Comparison of ENCODE assay signal across 25 cellular contexts in the genomic region with DNA sequence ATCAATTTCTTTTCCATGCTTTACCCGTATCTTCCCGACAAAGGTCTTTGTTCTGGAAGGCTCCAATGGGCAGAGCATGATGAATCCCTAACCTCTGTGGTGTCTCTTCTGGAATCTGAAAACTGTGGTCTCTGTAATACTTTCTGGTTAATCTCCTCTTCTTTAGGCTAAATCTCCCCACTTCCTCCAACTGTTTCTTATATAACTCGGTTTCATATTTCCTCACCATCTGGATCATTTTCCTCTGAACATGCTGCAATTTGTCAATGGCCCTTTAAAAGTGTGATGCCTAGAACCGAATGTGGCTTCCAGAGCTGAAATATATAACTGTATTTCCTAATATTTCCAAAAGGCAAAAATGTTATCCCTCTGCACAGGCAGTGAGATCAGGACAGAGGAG.
DNase-seq lines count a peak whose midpoint lies in the region; ATAC-seq and TF ChIP-seq lines count a peak whose summit lies in the region.
"Had no signal": no experiment of that assay in that cellular context is flagged by ENCODE, and none has a peak within 500 bp of the region (broad histone marks: within the 10 kb centered on the region; RNA-seq: fewer than 3 reads in every experiment).

No MANE protein-coding gene starts in this region.

- peak; percentile 50 for ATAC-seq in SK-N-SH treated with all-trans-retinoic acid at 6 μM for 48 hours
- no peak for ATAC-seq in stimulated activated naive CD8-positive, alpha-beta T cell treated with anti-CD3 and anti-CD28 coated beads, Interleukin-15, amount 100 ng/mL, for 72 hours
- no peak for ATAC-seq in HG02970 (IDR thresholded peaks at IDR 0.05; ENCODE audit: low FRiP score, unreplicated experiment)
- ATAC-seq: A549; activated CD8-positive, alpha-beta memory T cell treated with anti-CD3 and anti-CD28 coated beads, Interleukin-2, amount 10 ng/mL, durations not matched to agents 7 days and 5 days; foreskin keratinocyte; left cardiac atrium had no signal

- H3K4me1 Mint-ChIP-seq in stimulated activated naive CD8-positive, alpha-beta T cell treated with anti-CD3 and anti-CD28 coated beads, Interleukin-15, amount 100 ng/mL, for 72 hours, result no peaks in the 10 kb centered on the region
- H3K4me1 Mint-ChIP-seq: activated CD8-positive, alpha-beta memory T cell treated with anti-CD3 and anti-CD28 coated beads, Interleukin-2, amount 10 ng/mL, durations not matched to agents 7 days and 5 days; CD14-positive monocyte had no signal

- peak; percentile 74 for DNase-seq in AG10803 (ENCODE audit: low read depth)
- DNase-seq in MV-4-11 (lab: John Stamatoyannopoulos, UW), result peak; percentile 83
- peak; percentile 90 for DNase-seq in fibroblast of villous mesenchyme (ENCODE audit: low read depth)
- no peak for DNase-seq in right atrium auricular region (ENCODE audit: low spot score)
- DNase-seq in stimulated activated naive CD8-positive, alpha-beta T cell treated with anti-CD3 and anti-CD28 coated beads, Interleukin-15, amount 100 ng/mL, for 72 hours, result no peak
- DNase-seq in glomerular visceral epithelial cell (ENCODE audit: extremely low spot score), result no peak
- DNase-seq: activated CD4-positive, CD25-positive, alpha-beta regulatory T cell treated with anti-CD3 and anti-CD28 coated beads, Interleukin-2, amount 50 U/mL, for 72 hours; activated CD8-positive, alpha-beta memory T cell treated with anti-CD3 and anti-CD28 coated beads, Interleukin-2, amount 10 ng/mL, durations not matched to agents 7 days and 5 days; amniotic stem cell; central memory CD4-positive, alpha-beta T cell; endodermal cell; foreskin keratinocyte; left cardiac atrium; midbrain; NCI-H1417; retina; SHP77 treated with DMSO at 0.1 percent for 48 hours; stimulated activated naive CD4-positive, alpha-beta T cell treated with Interleukin-2 at 50 U/mL for 16 hours; transverse colon had no signal

- H3K9me3 Mint-ChIP-seq in stimulated activated naive CD8-positive, alpha-beta T cell treated with anti-CD3 and anti-CD28 coated beads, Interleukin-15, amount 100 ng/mL, for 72 hours, result no peaks in the 10 kb centered on the region
- H3K9me3 Mint-ChIP-seq: activated T-helper 2 cell treated with anti-CD3 and anti-CD28 coated beads, Interferon-gamma antibody, Interleukin-2, Interleukin-4, amounts not matched to agents 10 μg/mL and 5 μg/mL and 100 μg/mL, durations not matched to agents 14 hours and 24 hours and 36 hours; endodermal cell; T-helper 2 cell treated with Interferon-gamma antibody and Interleukin-4, amounts not matched to agents 5 μg/mL and 100 μg/mL, for 36 hours had no signal

- peaks cover 0 to 12% of the 10 kb centered on the region in 2 donors for H3K4me1 ChIP-seq in right atrium auricular region

- H3K4me3 ChIP-seq in AG10803 (ENCODE audit: low read length), result no peak overlapping the region
- no peak overlapping the region for H3K4me3 ChIP-seq in fibroblast of villous mesenchyme (ENCODE audit: low read depth, low read length)
- H3K4me3 ChIP-seq in right atrium auricular region, result no peak overlapping the region
- H3K4me3 ChIP-seq: A549, transverse colon had no signal

- H3K27me3 ChIP-seq in right atrium auricular region, result no peaks in the 10 kb centered on the region
- H3K27me3 ChIP-seq: foreskin keratinocyte, transverse colon had no signal

- TF ChIP-seq CTCF in AG10803 (conservative IDR thresholded peaks at IDR 0.05; ENCODE audit: low read length) (no peak), fibroblast of villous mesenchyme (IDR thresholded peaks at IDR 0.05; ENCODE audit: insufficient read depth, low read depth, low read length) (no peak), right atrium auricular region (IDR thresholded peaks at IDR 0.05) (no peak)

- H3K4me3 Mint-ChIP-seq in stimulated activated naive CD8-positive, alpha-beta T cell treated with anti-CD3 and anti-CD28 coated beads, Interleukin-15, amount 100 ng/mL, for 72 hours, result no peak overlapping the region
- H3K4me3 Mint-ChIP-seq: activated CD8-positive, alpha-beta memory T cell treated with anti-CD3 and anti-CD28 coated beads, Interleukin-2, amount 10 ng/mL, durations not matched to agents 7 days and 5 days; CD14-positive monocyte; endodermal cell; T-helper 2 cell treated with Interferon-gamma antibody and Interleukin-4, amounts not matched to agents 5 μg/mL and 100 μg/mL, for 36 hours had no signal

- no peaks in the 10 kb centered on the region for H3K36me3 ChIP-seq in right atrium auricular region
- H3K36me3 ChIP-seq: transverse colon had no signal

- no peak overlapping the region for H3K27ac ChIP-seq in right atrium auricular region
- H3K27ac ChIP-seq: A549, foreskin keratinocyte, transverse colon had no signal

- H3K27me3 Mint-ChIP-seq in stimulated activated naive CD8-positive, alpha-beta T cell treated with anti-CD3 and anti-CD28 coated beads, Interleukin-15, amount 100 ng/mL, for 72 hours, result no peaks in the 10 kb centered on the region
- H3K27me3 Mint-ChIP-seq: activated CD8-positive, alpha-beta memory T cell treated with anti-CD3 and anti-CD28 coated beads, Interleukin-2, amount 10 ng/mL, durations not matched to agents 7 days and 5 days had no signal

- H3K27ac Mint-ChIP-seq in stimulated activated naive CD8-positive, alpha-beta T cell treated with anti-CD3 and anti-CD28 coated beads, Interleukin-15, amount 100 ng/mL, for 72 hours, result no peak overlapping the region
- H3K27ac Mint-ChIP-seq: activated CD8-positive, alpha-beta memory T cell treated with anti-CD3 and anti-CD28 coated beads, Interleukin-2, amount 10 ng/mL, durations not matched to agents 7 days and 5 days; activated T-helper 2 cell treated with anti-CD3 and anti-CD28 coated beads, Interferon-gamma antibody, Interleukin-2, Interleukin-4, amounts not matched to agents 10 μg/mL and 5 μg/mL and 100 μg/mL, durations not matched to agents 14 hours and 24 hours and 36 hours; endodermal cell; T-helper 2 cell treated with Interferon-gamma antibody and Interleukin-4, amounts not matched to agents 5 μg/mL and 100 μg/mL, for 36 hours had no signal

- H3K9me3 ChIP-seq in right atrium auricular region, result no peaks in the 10 kb centered on the region
- H3K9me3 ChIP-seq: A549, transverse colon had no signal

TF ChIP-seq in SK-N-SH treated with all-trans-retinoic acid at 6 μM for 48 hours, 23 proteins besides CTCF, POLR2A, EP300 and RAD21:
- no peak for TF ChIP-seq ZFP3 (CRISPR knock-in tag; IDR thresholded peaks at IDR 0.05)
- no peak for TF ChIP-seq ISL1 (CRISPR knock-in tag; IDR thresholded peaks at IDR 0.05)
- no peak for TF ChIP-seq ZC3H10 (CRISPR knock-in tag; IDR thresholded peaks at IDR 0.05)
- no peak for TF ChIP-seq ZNF70 (CRISPR knock-in tag; IDR thresholded peaks at IDR 0.05)
- TF ChIP-seq ZNF565 (CRISPR knock-in tag; conservative IDR thresholded peaks at IDR 0.05; ENCODE audit: low read depth), result no peak
- TF ChIP-seq BACH2 (CRISPR knock-in tag; IDR thresholded peaks at IDR 0.05; ENCODE audit: borderline replicate concordance), result no peak
- no peak for TF ChIP-seq GLIS3 (CRISPR knock-in tag; IDR thresholded peaks at IDR 0.05)
- TF ChIP-seq, protein P1, sequence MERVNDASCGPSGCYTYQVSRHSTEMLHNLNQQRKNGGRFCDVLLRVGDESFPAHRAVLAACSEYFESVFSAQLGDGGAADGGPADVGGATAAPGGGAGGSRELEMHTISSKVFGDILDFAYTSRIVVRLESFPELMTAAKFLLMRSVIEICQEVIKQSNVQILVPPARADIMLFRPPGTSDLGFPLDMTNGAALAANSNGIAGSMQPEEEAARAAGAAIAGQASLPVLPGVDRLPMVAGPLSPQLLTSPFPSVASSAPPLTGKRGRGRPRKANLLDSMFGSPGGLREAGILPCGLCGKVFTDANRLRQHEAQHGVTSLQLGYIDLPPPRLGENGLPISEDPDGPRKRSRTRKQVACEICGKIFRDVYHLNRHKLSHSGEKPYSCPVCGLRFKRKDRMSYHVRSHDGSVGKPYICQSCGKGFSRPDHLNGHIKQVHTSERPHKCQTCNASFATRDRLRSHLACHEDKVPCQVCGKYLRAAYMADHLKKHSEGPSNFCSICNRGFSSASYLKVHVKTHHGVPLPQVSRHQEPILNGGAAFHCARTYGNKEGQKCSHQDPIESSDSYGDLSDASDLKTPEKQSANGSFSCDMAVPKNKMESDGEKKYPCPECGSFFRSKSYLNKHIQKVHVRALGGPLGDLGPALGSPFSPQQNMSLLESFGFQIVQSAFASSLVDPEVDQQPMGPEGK (CRISPR knock-in tag; IDR thresholded peaks at IDR 0.05; ENCODE audit: borderline replicate concordance), result no peak
- no peak for TF ChIP-seq CREB5 (CRISPR knock-in tag; IDR thresholded peaks at IDR 0.05; ENCODE audit: low read depth)
- no peak for TF ChIP-seq ZFP30 (CRISPR knock-in tag; IDR thresholded peaks at IDR 0.05)

Comparison
In these comparisons a context has a peak if more than half of its experiments do, and no peak if none do; other contexts are left out.
1. DNase-seq: peak in AG10803 (single experiment), MV-4-11 (single experiment) and fibroblast of villous mesenchyme (single experiment); none in right atrium auricular region (single experiment), stimulated activated naive CD8-positive, alpha-beta T cell treated with anti-CD3 and anti-CD28 coated beads, Interleukin-15, amount 100 ng/mL, for 72 hours (0 of 2) and glomerular visceral epithelial cell (single experiment).